ENCODE assay signal across 10 cellular contexts in genomic region chr10:121338206-121338991, GRCh38.
"Had no signal": no experiment of that assay in that cellular context is flagged by ENCODE, and none has a peak within 500 bp of the region (broad histone marks: within the 10 kb centered on the region; RNA-seq: fewer than 3 reads in every experiment).

No MANE protein-coding gene starts in this region.

- H3K27ac Mint-ChIP-seq: activated B cell treated with CpG ODN at 0.5 μM for 24 hours; activated naive CD4-positive, alpha-beta T cell treated with anti-CD3 and anti-CD28 coated beads, Interleukin-2, amount 50 U/mL, for 24 hours; dendritic cell treated with granulocyte-macrophage colony-stimulating factor and Interleukin-4, amounts not matched to agents 40 ng/mL and 50 ng/mL, for 4 days; effector memory CD8-positive, alpha-beta T cell; memory B cell; natural killer cell treated with Interleukin-12 subunit alpha and Interleukin-12 subunit beta and Interleukin-15 and Interleukin-18, amount 100 ng/mL, for 72 hours had no signal

- H3K4me1 Mint-ChIP-seq: activated B cell treated with CpG ODN at 0.5 μM for 24 hours; activated naive CD4-positive, alpha-beta T cell treated with anti-CD3 and anti-CD28 coated beads, Interleukin-2, amount 50 U/mL, for 24 hours; memory B cell had no signal

- H3K27me3 Mint-ChIP-seq: activated B cell treated with CpG ODN at 0.5 μM for 24 hours; dendritic cell treated with granulocyte-macrophage colony-stimulating factor and Interleukin-4, amounts not matched to agents 40 ng/mL and 50 ng/mL, for 4 days had no signal

- H3K36me3 ChIP-seq: stomach, thoracic aorta had no signal

- H3K4me3 ChIP-seq: stomach, thoracic aorta had no signal

- H3K36me3 Mint-ChIP-seq: activated naive CD4-positive, alpha-beta T cell treated with anti-CD3 and anti-CD28 coated beads, Interleukin-2, amount 50 U/mL, for 24 hours; memory B cell; natural killer cell treated with Interleukin-12 subunit alpha and Interleukin-12 subunit beta and Interleukin-15 and Interleukin-18, amount 100 ng/mL, for 72 hours had no signal

- H3K27me3 ChIP-seq: stomach had no signal

- H3K27ac ChIP-seq: thoracic aorta had no signal

- H3K9me3 Mint-ChIP-seq: activated B cell treated with CpG ODN at 0.5 μM for 24 hours; activated naive CD4-positive, alpha-beta T cell treated with anti-CD3 and anti-CD28 coated beads, Interleukin-2, amount 50 U/mL, for 24 hours; dendritic cell treated with granulocyte-macrophage colony-stimulating factor and Interleukin-4, amounts not matched to agents 40 ng/mL and 50 ng/mL, for 4 days had no signal

- H3K9me3 ChIP-seq: stomach, thoracic aorta had no signal

- H3K4me3 Mint-ChIP-seq: activated B cell treated with CpG ODN at 0.5 μM for 24 hours; activated naive CD4-positive, alpha-beta T cell treated with anti-CD3 and anti-CD28 coated beads, Interleukin-2, amount 50 U/mL, for 24 hours; dendritic cell treated with granulocyte-macrophage colony-stimulating factor and Interleukin-4, amounts not matched to agents 40 ng/mL and 50 ng/mL, for 4 days; effector memory CD8-positive, alpha-beta T cell; memory B cell; natural killer cell treated with Interleukin-12 subunit alpha and Interleukin-12 subunit beta and Interleukin-15 and Interleukin-18, amount 100 ng/mL, for 72 hours had no signal

- DNase-seq: activated B cell treated with CpG ODN at 0.5 μM for 24 hours; cerebellar nuclear complex; effector memory CD8-positive, alpha-beta T cell; stomach; T-helper 1 cell had no signal

- ATAC-seq: effector memory CD8-positive, alpha-beta T cell had no signal
